3 cellular contexts compared by ENCODE assay signal in genomic region chr17:27807567-27808470, GRCh38.
TF ChIP-seq lines count a peak whose summit lies in the region.

No MANE protein-coding gene starts in this region.

TF ChIP-seq in SK-N-SH, 30 proteins besides CTCF, POLR2A, EP300 and RAD21 (continued from another document):
- TF ChIP-seq, protein P1, sequence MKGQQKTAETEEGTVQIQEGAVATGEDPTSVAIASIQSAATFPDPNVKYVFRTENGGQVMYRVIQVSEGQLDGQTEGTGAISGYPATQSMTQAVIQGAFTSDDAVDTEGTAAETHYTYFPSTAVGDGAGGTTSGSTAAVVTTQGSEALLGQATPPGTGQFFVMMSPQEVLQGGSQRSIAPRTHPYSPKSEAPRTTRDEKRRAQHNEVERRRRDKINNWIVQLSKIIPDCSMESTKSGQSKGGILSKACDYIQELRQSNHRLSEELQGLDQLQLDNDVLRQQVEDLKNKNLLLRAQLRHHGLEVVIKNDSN (IDR thresholded peaks at IDR 0.05; ENCODE audit: borderline replicate concordance, low read depth): no peak
- no peak for TF ChIP-seq TEAD4 (IDR thresholded peaks at IDR 0.05; ENCODE audit: borderline replicate concordance, insufficient read depth)
- TF ChIP-seq POLR2AphosphoS5 (IDR thresholded peaks at IDR 0.05; ENCODE audit: low read depth, low read length): no peak
- no peak for TF ChIP-seq REST (IDR thresholded peaks at IDR 0.05; ENCODE audit: low read depth, low read length)
- TF ChIP-seq CHD2 (IDR thresholded peaks at IDR 0.05; ENCODE audit: low read length, partially characterized antibody): no peak
- no peak for TF ChIP-seq JUND (IDR thresholded peaks at IDR 0.05)

TF ChIP-seq in SK-N-SH treated with all-trans-retinoic acid at 6 μM for 48 hours, 23 proteins besides CTCF, POLR2A, EP300 and RAD21 (continued from another document):
- no peak for TF ChIP-seq TOX (CRISPR knock-in tag; IDR thresholded peaks at IDR 0.05; ENCODE audit: borderline replicate concordance)
- no peak for TF ChIP-seq CSDC2 (CRISPR knock-in tag; IDR thresholded peaks at IDR 0.05)
- TF ChIP-seq, protein P2, sequence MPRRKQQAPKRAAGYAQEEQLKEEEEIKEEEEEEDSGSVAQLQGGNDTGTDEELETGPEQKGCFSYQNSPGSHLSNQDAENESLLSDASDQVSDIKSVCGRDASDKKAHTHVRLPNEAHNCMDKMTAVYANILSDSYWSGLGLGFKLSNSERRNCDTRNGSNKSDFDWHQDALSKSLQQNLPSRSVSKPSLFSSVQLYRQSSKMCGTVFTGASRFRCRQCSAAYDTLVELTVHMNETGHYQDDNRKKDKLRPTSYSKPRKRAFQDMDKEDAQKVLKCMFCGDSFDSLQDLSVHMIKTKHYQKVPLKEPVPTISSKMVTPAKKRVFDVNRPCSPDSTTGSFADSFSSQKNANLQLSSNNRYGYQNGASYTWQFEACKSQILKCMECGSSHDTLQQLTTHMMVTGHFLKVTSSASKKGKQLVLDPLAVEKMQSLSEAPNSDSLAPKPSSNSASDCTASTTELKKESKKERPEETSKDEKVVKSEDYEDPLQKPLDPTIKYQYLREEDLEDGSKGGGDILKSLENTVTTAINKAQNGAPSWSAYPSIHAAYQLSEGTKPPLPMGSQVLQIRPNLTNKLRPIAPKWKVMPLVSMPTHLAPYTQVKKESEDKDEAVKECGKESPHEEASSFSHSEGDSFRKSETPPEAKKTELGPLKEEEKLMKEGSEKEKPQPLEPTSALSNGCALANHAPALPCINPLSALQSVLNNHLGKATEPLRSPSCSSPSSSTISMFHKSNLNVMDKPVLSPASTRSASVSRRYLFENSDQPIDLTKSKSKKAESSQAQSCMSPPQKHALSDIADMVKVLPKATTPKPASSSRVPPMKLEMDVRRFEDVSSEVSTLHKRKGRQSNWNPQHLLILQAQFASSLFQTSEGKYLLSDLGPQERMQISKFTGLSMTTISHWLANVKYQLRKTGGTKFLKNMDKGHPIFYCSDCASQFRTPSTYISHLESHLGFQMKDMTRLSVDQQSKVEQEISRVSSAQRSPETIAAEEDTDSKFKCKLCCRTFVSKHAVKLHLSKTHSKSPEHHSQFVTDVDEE (CRISPR knock-in tag; IDR thresholded peaks at IDR 0.05): no peak
- TF ChIP-seq BACH2 (CRISPR knock-in tag; IDR thresholded peaks at IDR 0.05; ENCODE audit: borderline replicate concordance): no peak
- TF ChIP-seq RARB (CRISPR knock-in tag; IDR thresholded peaks at IDR 0.05): no peak
- no peak for TF ChIP-seq ARNTL (CRISPR knock-in tag; IDR thresholded peaks at IDR 0.05; ENCODE audit: borderline replicate concordance, low read depth)
- no peak for TF ChIP-seq ZC3H10 (CRISPR knock-in tag; IDR thresholded peaks at IDR 0.05)
- TF ChIP-seq, protein P3, sequence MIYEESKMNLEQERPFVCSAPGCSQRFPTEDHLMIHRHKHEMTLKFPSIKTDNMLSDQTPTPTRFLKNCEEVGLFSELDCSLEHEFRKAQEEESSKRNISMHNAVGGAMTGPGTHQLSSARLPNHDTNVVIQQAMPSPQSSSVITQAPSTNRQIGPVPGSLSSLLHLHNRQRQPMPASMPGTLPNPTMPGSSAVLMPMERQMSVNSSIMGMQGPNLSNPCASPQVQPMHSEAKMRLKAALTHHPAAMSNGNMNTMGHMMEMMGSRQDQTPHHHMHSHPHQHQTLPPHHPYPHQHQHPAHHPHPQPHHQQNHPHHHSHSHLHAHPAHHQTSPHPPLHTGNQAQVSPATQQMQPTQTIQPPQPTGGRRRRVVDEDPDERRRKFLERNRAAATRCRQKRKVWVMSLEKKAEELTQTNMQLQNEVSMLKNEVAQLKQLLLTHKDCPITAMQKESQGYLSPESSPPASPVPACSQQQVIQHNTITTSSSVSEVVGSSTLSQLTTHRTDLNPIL (CRISPR knock-in tag; IDR thresholded peaks at IDR 0.05; ENCODE audit: low read depth): no peak
- no peak for TF ChIP-seq ZNF70 (CRISPR knock-in tag; IDR thresholded peaks at IDR 0.05)
- TF ChIP-seq CSRNP3 (CRISPR knock-in tag; IDR thresholded peaks at IDR 0.05): no peak
- TF ChIP-seq PATZ1 (CRISPR knock-in tag; IDR thresholded peaks at IDR 0.05; ENCODE audit: borderline replicate concordance): no peak
- no peak for TF ChIP-seq SNAI2 (CRISPR knock-in tag; IDR thresholded peaks at IDR 0.05)
- no peak for TF ChIP-seq TCF4 (CRISPR knock-in tag; IDR thresholded peaks at IDR 0.05; ENCODE audit: borderline replicate concordance)
- no peak for TF ChIP-seq PPARA (CRISPR knock-in tag; IDR thresholded peaks at IDR 0.05; ENCODE audit: borderline replicate concordance)

TF ChIP-seq in GM12878, 131 proteins besides CTCF, POLR2A, EP300 and RAD21 (continued from another document and continues in another):
- TF ChIP-seq TCF3 (IDR thresholded peaks at IDR 0.05; ENCODE audit: borderline replicate concordance, insufficient read depth, low read depth, low read length) (0 out of 2 replicates have a peak, but pooled peaks have one; percentile 41), KAT2A (conservative IDR thresholded peaks at IDR 0.05; ENCODE audit: control insufficient read depth, low read depth, low read length) (no peak), TCF12 (IDR thresholded peaks at IDR 0.05; ENCODE audit: low read depth, low read length) (peak; percentile 65), NR2C1 (IDR thresholded peaks at IDR 0.05) (no peak), RUNX3 (IDR thresholded peaks at IDR 0.05; ENCODE audit: low read length) (peak; percentile 32), CHD4 (IDR thresholded peaks at IDR 0.05) (no peak), ETV6 (conservative IDR thresholded peaks at IDR 0.05 in 1 of 2, IDR thresholded peaks at IDR 0.05 in 1 of 2; ENCODE audit: borderline replicate concordance in 1 of 2, low read depth in 1 of 2) (no peak), REST (IDR thresholded peaks at IDR 0.05; ENCODE audit: low read depth, low read length) (no peak), BRCA1 (IDR thresholded peaks at IDR 0.05; ENCODE audit: low read depth, low read length) (no peak), IRF4 (IDR thresholded peaks at IDR 0.05; ENCODE audit: low read depth, low read length) (0 out of 2 replicates have a peak, but pooled peaks have one; percentile 43), DPF2 (IDR thresholded peaks at IDR 0.05) (0 out of 2 replicates have a peak, but pooled peaks have one; percentile 30), POLR2AphosphoS5 (IDR thresholded peaks at IDR 0.05; ENCODE audit: low read length) (peak; percentile 79), ZZZ3 (IDR thresholded peaks at IDR 0.05; ENCODE audit: control insufficient read depth, insufficient read length, low read depth) (no peak), ATF7 (IDR thresholded peaks at IDR 0.05; ENCODE audit: low read depth) (0 out of 2 replicates have a peak, but pooled peaks have one; percentile 20), CEBPZ (IDR thresholded peaks at IDR 0.05; ENCODE audit: low read depth, low read length) (no peak), HDAC2 (IDR thresholded peaks at IDR 0.05) (no peak), FOXM1 (IDR thresholded peaks at IDR 0.05; ENCODE audit: low read depth, low read length) (no peak), MTA3 (IDR thresholded peaks at IDR 0.05; ENCODE audit: borderline replicate concordance, low read length) (no peak), BHLHE40 (IDR thresholded peaks at IDR 0.05; ENCODE audit: borderline replicate concordance in 1 of 2, low read depth in 2 of 2, low read length in 1 of 2) (peak in 1 of 2 experiments; percentile 70; a peak in 3 of 4 replicates), CREB1 (IDR thresholded peaks at IDR 0.05; ENCODE audit: low read depth) (0 out of 2 replicates have a peak, but pooled peaks have one; percentile 19), PML (IDR thresholded peaks at IDR 0.05; ENCODE audit: low read length) (no peak)
- TF ChIP-seq, protein P4, sequence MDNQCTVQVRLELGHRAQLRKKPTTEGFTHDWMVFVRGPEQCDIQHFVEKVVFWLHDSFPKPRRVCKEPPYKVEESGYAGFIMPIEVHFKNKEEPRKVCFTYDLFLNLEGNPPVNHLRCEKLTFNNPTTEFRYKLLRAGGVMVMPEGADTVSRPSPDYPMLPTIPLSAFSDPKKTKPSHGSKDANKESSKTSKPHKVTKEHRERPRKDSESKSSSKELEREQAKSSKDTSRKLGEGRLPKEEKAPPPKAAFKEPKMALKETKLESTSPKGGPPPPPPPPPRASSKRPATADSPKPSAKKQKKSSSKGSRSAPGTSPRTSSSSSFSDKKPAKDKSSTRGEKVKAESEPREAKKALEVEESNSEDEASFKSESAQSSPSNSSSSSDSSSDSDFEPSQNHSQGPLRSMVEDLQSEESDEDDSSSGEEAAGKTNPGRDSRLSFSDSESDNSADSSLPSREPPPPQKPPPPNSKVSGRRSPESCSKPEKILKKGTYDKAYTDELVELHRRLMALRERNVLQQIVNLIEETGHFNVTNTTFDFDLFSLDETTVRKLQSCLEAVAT (IDR thresholded peaks at IDR 0.05): peak; percentile 96
- TF ChIP-seq, protein P5, sequence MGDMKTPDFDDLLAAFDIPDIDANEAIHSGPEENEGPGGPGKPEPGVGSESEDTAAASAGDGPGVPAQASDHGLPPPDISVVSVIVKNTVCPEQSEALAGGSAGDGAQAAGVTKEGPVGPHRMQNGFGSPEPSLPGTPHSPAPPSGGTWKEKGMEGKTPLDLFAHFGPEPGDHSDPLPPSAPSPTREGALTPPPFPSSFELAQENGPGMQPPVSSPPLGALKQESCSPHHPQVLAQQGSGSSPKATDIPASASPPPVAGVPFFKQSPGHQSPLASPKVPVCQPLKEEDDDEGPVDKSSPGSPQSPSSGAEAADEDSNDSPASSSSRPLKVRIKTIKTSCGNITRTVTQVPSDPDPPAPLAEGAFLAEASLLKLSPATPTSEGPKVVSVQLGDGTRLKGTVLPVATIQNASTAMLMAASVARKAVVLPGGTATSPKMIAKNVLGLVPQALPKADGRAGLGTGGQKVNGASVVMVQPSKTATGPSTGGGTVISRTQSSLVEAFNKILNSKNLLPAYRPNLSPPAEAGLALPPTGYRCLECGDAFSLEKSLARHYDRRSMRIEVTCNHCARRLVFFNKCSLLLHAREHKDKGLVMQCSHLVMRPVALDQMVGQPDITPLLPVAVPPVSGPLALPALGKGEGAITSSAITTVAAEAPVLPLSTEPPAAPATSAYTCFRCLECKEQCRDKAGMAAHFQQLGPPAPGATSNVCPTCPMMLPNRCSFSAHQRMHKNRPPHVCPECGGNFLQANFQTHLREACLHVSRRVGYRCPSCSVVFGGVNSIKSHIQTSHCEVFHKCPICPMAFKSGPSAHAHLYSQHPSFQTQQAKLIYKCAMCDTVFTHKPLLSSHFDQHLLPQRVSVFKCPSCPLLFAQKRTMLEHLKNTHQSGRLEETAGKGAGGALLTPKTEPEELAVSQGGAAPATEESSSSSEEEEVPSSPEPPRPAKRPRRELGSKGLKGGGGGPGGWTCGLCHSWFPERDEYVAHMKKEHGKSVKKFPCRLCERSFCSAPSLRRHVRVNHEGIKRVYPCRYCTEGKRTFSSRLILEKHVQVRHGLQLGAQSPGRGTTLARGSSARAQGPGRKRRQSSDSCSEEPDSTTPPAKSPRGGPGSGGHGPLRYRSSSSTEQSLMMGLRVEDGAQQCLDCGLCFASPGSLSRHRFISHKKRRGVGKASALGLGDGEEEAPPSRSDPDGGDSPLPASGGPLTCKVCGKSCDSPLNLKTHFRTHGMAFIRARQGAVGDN (IDR thresholded peaks at IDR 0.05): peak; percentile 38; the same call in 1 of the 2 replicates
